Comparison of ENCODE assay signal across 33 cellular contexts in the genomic region with DNA sequence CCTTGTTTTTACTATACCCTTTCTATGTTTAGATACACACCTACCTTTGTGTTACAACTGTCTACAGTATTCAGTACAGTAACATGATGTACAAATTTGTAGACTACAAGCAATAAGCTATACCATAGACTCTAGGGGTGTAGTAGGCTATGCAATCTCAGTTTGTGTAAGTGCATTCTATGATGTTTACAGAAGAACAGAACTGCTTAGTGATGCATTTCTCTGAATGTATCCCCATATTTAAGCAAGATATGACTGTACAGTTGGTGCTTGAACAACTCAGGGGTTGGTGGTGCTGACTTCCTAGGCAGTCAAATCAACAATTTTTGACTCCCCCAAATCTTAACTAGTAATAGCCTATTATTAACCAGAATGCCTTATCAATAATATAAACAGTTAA.
"Had no signal": no experiment of that assay in that cellular context is flagged by ENCODE, and none has a peak within 500 bp of the region (broad histone marks: within the 10 kb centered on the region; RNA-seq: fewer than 3 reads in every experiment).

No MANE protein-coding gene starts in this region.

- DNase-seq: Karpas-422, Kasumi-1, KG1, MG63, MM.1S, MV-4-11, NCI-H1048, NCI-H1092, NCI-H1092 treated with DMSO at 0.1 percent for 48 hours, NCI-H1105, NCI-H1105 treated with DMSO at 0.1 percent for 48 hours, NCI-H1417, NCI-H1417 treated with DMSO at 0.1 percent for 48 hours, NCI-H1436, NCI-H1436 treated with DMSO at 0.1 percent for 48 hours, NCI-H146, NCI-H1694, NCI-H1694 treated with DMSO at 0.1 percent for 48 hours, NCI-H187, NCI-H187 treated with DMSO at 0.1 percent for 48 hours, NCI-H1930, NCI-H2029, NCI-H2029 treated with DMSO at 0.1 percent for 48 hours, NCI-H2081, NCI-H2081 treated with DMSO at 0.1 percent for 48 hours, NCI-H2107, NCI-H2171, NCI-H2171 treated with DMSO at 0.1 percent for 48 hours, NCI-H2227 treated with DMSO at 0.1 percent for 48 hours, NCI-H226, NCI-H345, NCI-H446, NCI-H446 treated with DMSO at 0.1 percent for 48 hours had no signal
